13 cellular contexts compared by ENCODE assay signal in the genomic region with DNA sequence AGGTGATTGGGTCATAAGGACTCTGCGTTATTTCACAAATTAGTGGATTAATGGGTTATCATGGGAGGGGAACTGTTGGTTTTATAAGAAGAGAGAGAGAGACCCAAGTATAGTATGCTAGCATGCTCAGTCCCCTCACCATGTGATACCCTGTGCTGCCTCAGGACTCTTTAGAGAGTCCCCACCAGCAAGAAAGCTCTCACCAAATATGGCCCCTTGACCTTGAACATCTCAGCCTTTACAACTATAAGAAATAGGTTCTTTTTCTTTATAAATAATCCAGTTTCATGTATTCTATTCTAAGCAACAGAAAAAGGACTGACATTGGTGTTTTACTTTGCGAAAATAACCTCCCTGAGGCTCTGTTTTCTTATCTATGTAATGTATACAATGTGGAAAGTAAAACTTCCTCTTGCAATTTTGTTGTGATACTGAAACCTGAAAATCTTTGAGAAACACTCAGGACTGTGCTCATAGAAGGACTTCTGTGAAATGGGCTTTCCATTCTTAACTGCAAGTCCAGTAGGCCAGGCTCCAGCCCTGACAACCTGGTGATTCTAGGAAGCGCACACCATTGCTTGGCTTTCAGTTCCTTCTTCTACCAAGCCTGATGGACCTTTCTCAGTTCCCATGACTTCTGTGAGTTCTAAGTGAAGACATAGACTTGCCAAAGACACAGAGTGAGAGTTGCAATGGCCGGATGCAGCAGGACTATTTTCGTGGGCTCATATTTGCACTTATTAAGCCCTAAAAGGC. TPM values are rescaled to one million over a fixed set of nuclear protein-coding genes. Genes with fewer than 3 reads are reported as not detected.
DNase-seq lines count a peak whose midpoint lies in the region; ATAC-seq lines count a peak whose summit lies in the region.
"Had no signal": no experiment of that assay in that cellular context is flagged by ENCODE, and none has a peak within 500 bp of the region (broad histone marks: within the 10 kb centered on the region; RNA-seq: fewer than 3 reads in every experiment).

No MANE protein-coding gene starts in this region.

- peak; percentile 93 for ATAC-seq in GM18907 (IDR thresholded peaks at IDR 0.05; ENCODE audit: unreplicated experiment)
- peak; percentile 86 for ATAC-seq in HG02588 (IDR thresholded peaks at IDR 0.05; ENCODE audit: unreplicated experiment)
- ATAC-seq in HG03565 (IDR thresholded peaks at IDR 0.05; ENCODE audit: unreplicated experiment): peak; percentile 88
- peak; percentile 51 for ATAC-seq in naive thymus-derived CD4-positive, alpha-beta T cell
- ATAC-seq in aorta (ENCODE audit: low FRiP score): no peak
- ATAC-seq: body of pancreas, WTC11 had no signal

- H3K27me3 Mint-ChIP-seq in naive thymus-derived CD4-positive, alpha-beta T cell: no peaks in the 10 kb centered on the region

- H3K27me3 ChIP-seq in naive thymus-derived CD4-positive, alpha-beta T cell (ENCODE audit: control insufficient read depth in 2 of 2, insufficient read depth in 2 of 2, low read length in 2 of 2): no peaks in the 10 kb centered on the region
- H3K27me3 ChIP-seq in aorta (ENCODE audit: control insufficient read depth in 1 of 2, insufficient read depth in 2 of 2, low read length in 1 of 2): no peaks in the 10 kb centered on the region
- H3K27me3 ChIP-seq: neural progenitor cell had no signal

- POLR2A ChIA-PET in naive thymus-derived CD4-positive, alpha-beta T cell (lab: Charles Lee): no interaction called here

- no peaks in the 10 kb centered on the region for H3K9me3 ChIP-seq in naive thymus-derived CD4-positive, alpha-beta T cell (ENCODE audit: control insufficient read depth in 2 of 3, low read length in 3 of 3)
- no peaks in the 10 kb centered on the region for H3K9me3 ChIP-seq in aorta (ENCODE audit: control insufficient read depth, low read length)
- H3K9me3 ChIP-seq: body of pancreas had no signal

- no peak for DNase-seq in naive thymus-derived CD4-positive, alpha-beta T cell
- DNase-seq in NCI-H748 (lab: John Stamatoyannopoulos, UW; ENCODE audit: unreplicated experiment): no peak
- no peak for DNase-seq in aorta
- DNase-seq in middle frontal gyrus (ENCODE audit: extremely low spot score, low spot score): no peak
- no peak for DNase-seq in NCI-H446 (lab: John Stamatoyannopoulos, UW)

- H3K4me3 ChIP-seq in naive thymus-derived CD4-positive, alpha-beta T cell (ENCODE audit: low read length): no peak overlapping the region
- no peak overlapping the region for H3K4me3 ChIP-seq in aorta (ENCODE audit: low read length in 2 of 2)
- H3K4me3 ChIP-seq: body of pancreas, neural progenitor cell had no signal

- peaks cover 0 to 8% (median 4%) of the 10 kb centered on the region in 11 donors for H3K9me3 Mint-ChIP-seq in naive thymus-derived CD4-positive, alpha-beta T cell
- H3K9me3 Mint-ChIP-seq: neural progenitor cell had no signal

- intact Hi-C loops in naive thymus-derived CD4-positive, alpha-beta T cell (cut with micrococcal nuclease): no loop called here
- intact Hi-C loops in aorta (cut with DNase I): no loop called here

- H3K4me1 ChIP-seq in naive thymus-derived CD4-positive, alpha-beta T cell (ENCODE audit: control insufficient read depth in 2 of 2, insufficient read depth in 2 of 2, low read length in 2 of 2): no peaks in the 10 kb centered on the region
- H3K4me1 ChIP-seq in aorta (ENCODE audit: control insufficient read depth in 1 of 2, insufficient read depth in 2 of 2, low read length in 2 of 2): no peaks in the 10 kb centered on the region
- H3K4me1 ChIP-seq: body of pancreas had no signal

- 72 to 73% methylated on average over 5 of the region's 5 CpGs for WGBS in aorta, 2 donors

- H3K36me3 Mint-ChIP-seq in naive thymus-derived CD4-positive, alpha-beta T cell: peaks cover 0 to 5% (median 0%) of the 10 kb centered on the region in 5 donors
- H3K36me3 Mint-ChIP-seq: neural progenitor cell, WTC11 had no signal

- H3K27ac Mint-ChIP-seq in naive thymus-derived CD4-positive, alpha-beta T cell: peak overlapping the region in 1 of 9 donors; percentile 17
- H3K27ac Mint-ChIP-seq: neural progenitor cell, WTC11 had no signal

- peaks cover 0 to 16% (median 14%) of the 10 kb centered on the region in 7 donors for H3K4me1 Mint-ChIP-seq in naive thymus-derived CD4-positive, alpha-beta T cell
- H3K4me1 Mint-ChIP-seq: neural progenitor cell, WTC11 had no signal

- H3K27ac ChIP-seq in naive thymus-derived CD4-positive, alpha-beta T cell (ENCODE audit: low read depth, low read length): no peak overlapping the region
- no peak overlapping the region for H3K27ac ChIP-seq in aorta (ENCODE audit: low read depth in 1 of 2, low read length in 2 of 2)
- H3K27ac ChIP-seq: neural progenitor cell had no signal

- CTCF ChIA-PET in naive thymus-derived CD4-positive, alpha-beta T cell (lab: Charles Lee): no interaction called here

- no peaks in the 10 kb centered on the region for H3K36me3 ChIP-seq in naive thymus-derived CD4-positive, alpha-beta T cell (ENCODE audit: control insufficient read depth in 2 of 3, insufficient read depth in 3 of 3, low read length in 3 of 3)
- H3K36me3 ChIP-seq in aorta (ENCODE audit: control insufficient read depth in 1 of 2, insufficient read depth in 2 of 2, low read length in 1 of 2): no peaks in the 10 kb centered on the region
- H3K36me3 ChIP-seq: neural progenitor cell had no signal

- no peak overlapping the region for H3K4me3 Mint-ChIP-seq in naive thymus-derived CD4-positive, alpha-beta T cell
- H3K4me3 Mint-ChIP-seq: neural progenitor cell, WTC11 had no signal

RNA-seq across cellular contexts. Expression of a gene that starts 21.9 kb away (rescaled TPM):
- total RNA-seq in naive thymus-derived CD4-positive, alpha-beta T cell: 1 to 10 TPM in 1 of 5 experiments, under 1 TPM in 4; 0.16 to 1.9 (median 0.34) TPM
- polyA plus RNA-seq in naive thymus-derived CD4-positive, alpha-beta T cell: not detected
- under 1 TPM; 0.30 to 0.42 TPM for total RNA-seq in aorta
- not detected for polyA plus RNA-seq in aorta
- total RNA-seq: body of pancreas, glomerular endothelial cell, MCF 10A, WTC11 had no signal

RNA-seq across cellular contexts. Expression of a gene that starts 44.4 kb away (rescaled TPM):
- 10 to 100 TPM in 1 of 5 experiments, 1 to 10 TPM in 1, under 1 TPM in 2, not detected in 1; 0.30 to 29.0 (median 1.1) TPM for total RNA-seq in naive thymus-derived CD4-positive, alpha-beta T cell
- under 1 TPM in 1 of 2 donors, not detected in 1; 0.07 TPM for polyA plus RNA-seq in naive thymus-derived CD4-positive, alpha-beta T cell
- total RNA-seq in aorta: 10 to 100 TPM; 12.9 to 27.3 TPM
- 1 to 10 TPM in 1 of 2 donors, under 1 TPM in 1; 1.00 to 4.1 TPM for polyA plus RNA-seq in aorta
- total RNA-seq: WTC11 had no signal
